ENCODE assay signal across 7 cellular contexts in genomic region chr17:7583253-7584109, GRCh38. TPM values are rescaled to one million over a fixed set of nuclear protein-coding genes. Genes with fewer than 3 reads are reported as not detected.
DNase-seq lines count a peak whose midpoint lies in the region; ATAC-seq, FAIRE-seq and TF ChIP-seq lines count a peak whose summit lies in the region.

Gene MPDU1, plus strand, starts transcription at chr17:7583852. Its CDS starts 11 bp downstream, at chr17:7583863.

- H3K27me3 ChIP-seq in body of pancreas: no peaks in the 10 kb centered on the region
- no peaks in the 10 kb centered on the region for H3K27me3 ChIP-seq in sigmoid colon

- TF ChIP-seq POLR2A in body of pancreas (IDR thresholded peaks at IDR 0.05) (peak; percentile 65 to 93 (median 89)), sigmoid colon (IDR thresholded peaks at IDR 0.05) (peak in 1 of 2 donors; percentile 25)

- DNase-seq in NCI-H2107 treated with DMSO at 0.1 percent for 48 hours (lab: John Stamatoyannopoulos, UW; ENCODE audit: unreplicated experiment): peak; percentile 72
- DNase-seq in body of pancreas: peak; percentile 96 to 97 (median 96)
- peak; percentile 75 for DNase-seq in iPS DF 19.7 (ENCODE audit: low read depth, low spot score)
- peak; percentile 99 for DNase-seq in sigmoid colon

- WGBS in body of pancreas, 2 donors: 14 to 20% methylated on average over 47 to 69 of the region's 69 CpGs
- 17 to 20% methylated on average over 69 of the region's 69 CpGs for WGBS in sigmoid colon, 2 donors

- TF ChIP-seq EP300 in sigmoid colon (IDR thresholded peaks at IDR 0.05): peak in 1 of 4 donors; percentile 41

- peak; percentile 91 for FAIRE-seq in TTC549 (lab: Jason Lieb, UNC)

- intact Hi-C loops in body of pancreas (cut with DNase I) (no loop called here), sigmoid colon (cut with DNase I) (loop anchor here (10.0 kb wide), 1 partner anchor 271 kb away; the partner anchor contains the start of genes CYB5D1, NAA38 and TMEM88)

- H3K9me3 ChIP-seq in body of pancreas: no peaks in the 10 kb centered on the region
- H3K9me3 ChIP-seq in sigmoid colon: no peaks in the 10 kb centered on the region

- H3K4me1 ChIP-seq in body of pancreas (peaks cover 49% of the 10 kb centered on the region), sigmoid colon (peaks cover 0 to 76% (median 64%) of the 10 kb centered on the region in 4 donors)

- TF ChIP-seq CTCF in body of pancreas (IDR thresholded peaks at IDR 0.05) (peak in 2 of 7 experiments; percentile 9 to 23), sigmoid colon (IDR thresholded peaks at IDR 0.05) (no peak)

- ATAC-seq in GM18511 (IDR thresholded peaks at IDR 0.05; ENCODE audit: unreplicated experiment): peak; percentile 75
- ATAC-seq in HG03039 (IDR thresholded peaks at IDR 0.05; ENCODE audit: unreplicated experiment): peak; percentile 57
- ATAC-seq in body of pancreas: peak; percentile 93

- peak within 1 kb of the TSS; percentile 17 to 71 for H3K4me3 ChIP-seq in body of pancreas
- H3K4me3 ChIP-seq in sigmoid colon: peak within 1 kb of the TSS; percentile 39 to 63 (median 56)

- H3K36me3 ChIP-seq in body of pancreas (replicated peaks in 1 of 2; ENCODE audit: insufficient read depth in 1 of 2, low read depth in 2 of 2) (peaks cover 0 to 5% of the 10 kb centered on the region in 2 donors), sigmoid colon (peaks cover 5 to 20% (median 6%) of the 10 kb centered on the region in 4 donors)

- H3K27ac ChIP-seq in body of pancreas (peak within 1 kb of the TSS; percentile 84 to 96 (median 94)), sigmoid colon (peak within 1 kb of the TSS; percentile 91 to 92 (median 92))

RNA-seq across cellular contexts. Expression of gene MPDU1, which starts in this region (rescaled TPM):
- total RNA-seq in body of pancreas (10 to 100 TPM; 27.0 to 37.6 TPM), sigmoid colon (10 to 100 TPM; 38.5 to 67.1 (median 50.8) TPM)
- 100 to 1,000 TPM in 1 of 3 donors, 10 to 100 TPM in 2; 38.4 to 121 (median 45.3) TPM for polyA plus RNA-seq in sigmoid colon

Comparison
In these comparisons a context has a peak if more than half of its experiments do, and no peak if none do; other contexts are left out.
1. Peak in every context shown above with its lines: DNase-seq, ATAC-seq, H3K4me3 ChIP-seq and H3K27ac ChIP-seq.